ENCODE assay signal across 15 cellular contexts in genomic region chr2:227545990-227546389, GRCh38. TPM values are rescaled to one million over a fixed set of nuclear protein-coding genes. Genes with fewer than 3 reads are reported as not detected.
DNase-seq lines count a peak whose midpoint lies in the region; FAIRE-seq and TF ChIP-seq lines count a peak whose summit lies in the region.
"Had no signal": no experiment of that assay in that cellular context is flagged by ENCODE, and none has a peak within 500 bp of the region (broad histone marks: within the 10 kb centered on the region; RNA-seq: fewer than 3 reads in every experiment).

No MANE protein-coding gene starts in this region.

- H3K4me1 ChIP-seq in NT2/D1 (ENCODE audit: insufficient read depth, insufficient read length) (no peaks in the 10 kb centered on the region), transverse colon (no peaks in the 10 kb centered on the region)
- H3K4me1 ChIP-seq: gastrocnemius medialis had no signal

- no peak for FAIRE-seq in frontal cortex (lab: Jason Lieb, UNC)
- FAIRE-seq: TTC549 had no signal

- no peak for TF ChIP-seq EP300 in transverse colon (IDR thresholded peaks at IDR 0.05; ENCODE audit: low read depth)

- H3K36me3 ChIP-seq in NT2/D1 (ENCODE audit: insufficient read depth, insufficient read length, low read length) = peaks cover 35% of the 10 kb centered on the region
- H3K36me3 ChIP-seq in transverse colon = peaks cover 0 to 15% (median 2%) of the 10 kb centered on the region in 4 donors

- H3K4me3 ChIP-seq in NT2/D1 (ENCODE audit: insufficient read length, low read depth) (no peak overlapping the region), transverse colon (no peak overlapping the region)
- H3K4me3 ChIP-seq: gastrocnemius medialis, thoracic aorta had no signal

- no peak overlapping the region for H3K27ac Mint-ChIP-seq in endothelial cell (ENCODE audit: unreplicated experiment)

- in situ Hi-C loops in transverse colon (cut with MboI; ENCODE audit: low pct_ligation_motif_present in 1 of 4, low pct_unique_long_range_greater_than_20kb in 1 of 4, low sequenced_read_pairs in 3 of 4) = no loop called here

- peak; percentile 37 for TF ChIP-seq CTCF in 22Rv1 (IDR thresholded peaks at IDR 0.05)
- no peak for TF ChIP-seq CTCF in endothelial cell (IDR thresholded peaks at IDR 0.05; ENCODE audit: unreplicated experiment)
- no peak for TF ChIP-seq CTCF in transverse colon (IDR thresholded peaks at IDR 0.05)

- H3K27me3 Mint-ChIP-seq in endothelial cell (ENCODE audit: unreplicated experiment) = peaks cover 2% of the 10 kb centered on the region

- H3K27ac ChIP-seq in 22Rv1 (no peak overlapping the region), transverse colon (no peak overlapping the region)
- H3K27ac ChIP-seq: gastrocnemius medialis, thoracic aorta had no signal

- WGBS in transverse colon (ENCODE audit: low coverage in 1 of 2), 2 donors = 60 to 90% methylated on average over 1 to 11 of the region's 11 CpGs

- H3K9me3 ChIP-seq in NT2/D1 (ENCODE audit: insufficient read depth, low read length) (peaks cover 10% of the 10 kb centered on the region), transverse colon (peaks cover 0 to 3% of the 10 kb centered on the region in 2 donors)
- H3K9me3 ChIP-seq: gastrocnemius medialis had no signal

- peaks cover 59% of the 10 kb centered on the region for H3K36me3 Mint-ChIP-seq in endothelial cell (ENCODE audit: low read depth, unreplicated experiment)

- peaks cover 3% of the 10 kb centered on the region for H3K9me3 Mint-ChIP-seq in endothelial cell (ENCODE audit: unreplicated experiment)

- no peaks in the 10 kb centered on the region for H3K27me3 ChIP-seq in NT2/D1 (ENCODE audit: insufficient read depth, insufficient read length)
- H3K27me3 ChIP-seq in transverse colon = no peaks in the 10 kb centered on the region
- H3K27me3 ChIP-seq: gastrocnemius medialis had no signal

- peak; percentile 4 for DNase-seq in Daoy (ENCODE audit: low read depth)
- peak; percentile 9 for DNase-seq in NT2/D1 (ENCODE audit: low read depth, low spot score)
- peak; percentile 6 for DNase-seq in endothelial cell (ENCODE audit: low spot score)
- no peak for DNase-seq in frontal cortex (ENCODE audit: low spot score in 2 of 2)
- DNase-seq in transverse colon = no peak
- no peak for DNase-seq in HPDE6-E6E7 (ENCODE audit: extremely low spot score)
- no peak for DNase-seq in anterior cingulate cortex (lab: John Stamatoyannopoulos, UW)
- DNase-seq: DMS153; gastrocnemius medialis; NK-92 treated with Interleukin-12 subunit alpha and Interleukin-12 subunit beta, amount 100 ng/mL, for 24 hours had no signal

- no peak for TF ChIP-seq POLR2A in transverse colon (IDR thresholded peaks at IDR 0.05)

- H3K9ac ChIP-seq in NT2/D1 (ENCODE audit: insufficient read length, low read depth) = no peak overlapping the region

- intact Hi-C loops in transverse colon (cut with DNase I; ENCODE audit: low total_unique reads) = no loop called here

- H3K4me3 Mint-ChIP-seq in endothelial cell (ENCODE audit: unreplicated experiment) = no peak overlapping the region

- no peaks in the 10 kb centered on the region for H3K4me1 Mint-ChIP-seq in endothelial cell (ENCODE audit: unreplicated experiment)

RNA-seq across cellular contexts. Expression of gene SCYGR2, which starts 52.7 kb away (rescaled TPM):
- not detected in 2 replicates for total RNA-seq in Daoy (2014; rRNA removed; shearing (Covaris generic))
- total RNA-seq in endothelial cell (ENCODE audit: unreplicated experiment) (not detected), frontal cortex (not detected), transverse colon (not detected)
- total RNA-seq: aorta, gastrocnemius medialis, mononuclear cell, thoracic aorta had no signal

Comparison
In these comparisons a context has a peak if more than half of its experiments do, and no peak if none do; other contexts are left out.
1. DNase-seq: peak in Daoy (single experiment), NT2/D1 (single experiment) and endothelial cell (single experiment); none in frontal cortex (0 of 2), transverse colon (single experiment), HPDE6-E6E7 (single experiment) and anterior cingulate cortex (0 of 58).